In the genomic region with DNA sequence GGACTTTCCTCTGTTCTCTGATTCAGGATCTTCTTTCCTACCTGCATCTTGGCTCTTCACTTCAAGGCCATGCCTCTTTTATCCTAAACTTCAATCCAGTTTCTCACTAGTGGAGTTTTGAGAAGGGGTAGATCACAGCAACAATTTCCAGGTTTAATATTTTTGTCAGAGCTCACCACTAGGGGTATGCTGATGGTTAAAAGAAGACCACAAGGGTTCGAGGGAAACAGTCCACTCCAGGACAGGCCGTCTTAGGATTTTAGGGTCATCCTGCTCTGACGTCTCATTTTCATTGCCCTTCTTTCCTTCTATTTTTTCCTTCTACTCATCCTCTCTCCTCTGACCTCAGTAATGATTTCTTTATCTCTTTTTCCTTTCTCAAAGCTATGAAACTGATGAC, we compare ENCODE assay signal across 23 cellular contexts. TPM values are rescaled to one million over a fixed set of nuclear protein-coding genes. Genes with fewer than 3 reads are reported as not detected.
A peak's percentile ranks its signal among the peaks of the same experiment; 100 is the strongest.
DNase-seq lines count a peak whose midpoint lies in the region; ATAC-seq and TF ChIP-seq lines count a peak whose summit lies in the region.
"Had no signal": no experiment of that assay in that cellular context is flagged by ENCODE, and none has a peak within 500 bp of the region (broad histone marks: within the 10 kb centered on the region; RNA-seq: fewer than 3 reads in every experiment).

No MANE protein-coding gene starts in this region.

- H3K79me2 ChIP-seq in KMS-11 (ENCODE audit: insufficient read depth, low read depth) (no peaks in the 10 kb centered on the region), parathyroid adenoma (no peaks in the 10 kb centered on the region)

- H3K4me1 ChIP-seq in KMS-11 (ENCODE audit: low read depth, poor library complexity, severe bottlenecking) (peaks cover 7% of the 10 kb centered on the region), parathyroid adenoma (peaks cover 48% of the 10 kb centered on the region)

- no peak for ATAC-seq in activated naive CD8-positive, alpha-beta T cell treated with anti-CD3 and anti-CD28 coated beads, Interleukin-2, amount 50 U/mL, for 24 hours
- ATAC-seq in GM21576 (IDR thresholded peaks at IDR 0.05; ENCODE audit: unreplicated experiment), result no peak
- ATAC-seq: activated CD4-positive, CD25-positive, alpha-beta regulatory T cell treated with anti-CD3 and anti-CD28 coated beads, Interleukin-2, amount 50 U/mL, for 24 hours; esophagus mucosa had no signal

- H3K27me3 Mint-ChIP-seq in activated naive CD8-positive, alpha-beta T cell treated with anti-CD3 and anti-CD28 coated beads, Interleukin-2, amount 50 U/mL, for 24 hours, result no peaks in the 10 kb centered on the region
- H3K27me3 Mint-ChIP-seq in MCF 10A (ENCODE audit: insufficient read depth, unreplicated experiment), result no peaks in the 10 kb centered on the region

- H3K4me3 Mint-ChIP-seq in activated naive CD8-positive, alpha-beta T cell treated with anti-CD3 and anti-CD28 coated beads, Interleukin-2, amount 50 U/mL, for 24 hours, result no peak overlapping the region
- H3K4me3 Mint-ChIP-seq in MCF 10A (ENCODE audit: unreplicated experiment), result no peak overlapping the region
- H3K4me3 Mint-ChIP-seq: CD14-positive monocyte; T-helper 2 cell treated with Interferon-gamma antibody and Interleukin-4, amounts not matched to agents 5 μg/mL and 100 μg/mL, for 36 hours had no signal

- H3K9me3 ChIP-seq in parathyroid adenoma (ENCODE audit: control insufficient read depth, low read length), result no peaks in the 10 kb centered on the region
- H3K9me3 ChIP-seq: thyroid gland had no signal

- peaks cover 33% of the 10 kb centered on the region for H3K4me1 Mint-ChIP-seq in activated naive CD8-positive, alpha-beta T cell treated with anti-CD3 and anti-CD28 coated beads, Interleukin-2, amount 50 U/mL, for 24 hours
- H3K4me1 Mint-ChIP-seq in MCF 10A (ENCODE audit: insufficient read depth, unreplicated experiment), result peaks cover 5% of the 10 kb centered on the region

- no peaks in the 10 kb centered on the region for H3K27me3 ChIP-seq in KMS-11 (ENCODE audit: insufficient read depth, low read depth)
- no peaks in the 10 kb centered on the region for H3K27me3 ChIP-seq in parathyroid adenoma (ENCODE audit: control insufficient read depth, insufficient read depth, low read length)
- H3K27me3 ChIP-seq: dorsolateral prefrontal cortex, thyroid gland had no signal

- CTCF ChIA-PET in MCF 10A (lab: Yijun Ruan, JAX), result interaction anchor here (0.5 to 1.9 kb wide), 5 partner anchors 9 to 100 kb away, joined by 3 to 6 read pairs (median 3); no protein-coding TSS in a partner anchor

- peak overlapping the region; percentile 23 for H3K27ac Mint-ChIP-seq in activated naive CD8-positive, alpha-beta T cell treated with anti-CD3 and anti-CD28 coated beads, Interleukin-2, amount 50 U/mL, for 24 hours
- H3K27ac Mint-ChIP-seq in MCF 10A (ENCODE audit: low read depth, unreplicated experiment), result no peak overlapping the region
- H3K27ac Mint-ChIP-seq: CD14-positive monocyte; T-helper 2 cell treated with Interferon-gamma antibody and Interleukin-4, amounts not matched to agents 5 μg/mL and 100 μg/mL, for 36 hours had no signal

- H3K36me3 ChIP-seq in KMS-11 (ENCODE audit: insufficient read depth), result no peaks in the 10 kb centered on the region
- no peaks in the 10 kb centered on the region for H3K36me3 ChIP-seq in parathyroid adenoma (ENCODE audit: control insufficient read depth, insufficient read depth, low read length)
- H3K36me3 ChIP-seq: thyroid gland had no signal

- DNase-seq in GM12864 (ENCODE audit: low read depth), result no peak
- no peak for DNase-seq in activated naive CD8-positive, alpha-beta T cell treated with anti-CD3 and anti-CD28 coated beads, Interleukin-2, amount 50 U/mL, for 24 hours
- DNase-seq in MCF 10A (ENCODE audit: unreplicated experiment), result no peak
- no peak for DNase-seq in DMS153 (lab: John Stamatoyannopoulos, UW)
- DNase-seq: activated CD8-positive, alpha-beta memory T cell treated with anti-CD3 and anti-CD28 coated beads, Interleukin-2, amount 50 U/mL, for 4 hours; dorsolateral prefrontal cortex; head of caudate nucleus; NCI-H187; posterior cingulate gyrus; SHP77 treated with DMSO at 0.1 percent for 48 hours; small intestine; thyroid gland had no signal

- no TSS peak for BruUV-seq in MCF 10A (replicated peaks; lab: Mats Ljungman, UMichigan)

- H3K36me3 Mint-ChIP-seq in activated naive CD8-positive, alpha-beta T cell treated with anti-CD3 and anti-CD28 coated beads, Interleukin-2, amount 50 U/mL, for 24 hours (ENCODE audit: low read depth), result no peaks in the 10 kb centered on the region
- H3K36me3 Mint-ChIP-seq in MCF 10A (ENCODE audit: insufficient read depth, unreplicated experiment), result no peaks in the 10 kb centered on the region
- H3K36me3 Mint-ChIP-seq: CD14-positive monocyte had no signal

- H4K20me1 ChIP-seq in KMS-11 (ENCODE audit: insufficient read depth), result no peaks in the 10 kb centered on the region

- no peak overlapping the region for H3K9ac ChIP-seq in KMS-11
- H3K9ac ChIP-seq in parathyroid adenoma, result no peak overlapping the region

- POLR2A ChIA-PET in MCF 10A (lab: Yijun Ruan, JAX), result no interaction called here

- H2AFZ ChIP-seq in KMS-11 (ENCODE audit: low read depth) (no peak overlapping the region), parathyroid adenoma (peak overlapping the region; percentile 81)

- H3K4me2 ChIP-seq in KMS-11 (no peak overlapping the region), parathyroid adenoma (ENCODE audit: low read length) (peak overlapping the region; percentile 40)

- no peak overlapping the region for H3K4me3 ChIP-seq in GM12864 (ENCODE audit: low read depth, low read length)
- H3K4me3 ChIP-seq in KMS-11 (IDR thresholded peaks at IDR 0.05; ENCODE audit: insufficient read depth, low read depth, low read length), result no peak overlapping the region
- no peak overlapping the region for H3K4me3 ChIP-seq in parathyroid adenoma (ENCODE audit: low read depth, low read length)
- H3K4me3 ChIP-seq: dorsolateral prefrontal cortex, thyroid gland had no signal

- no peaks in the 10 kb centered on the region for H3K9me3 Mint-ChIP-seq in activated naive CD8-positive, alpha-beta T cell treated with anti-CD3 and anti-CD28 coated beads, Interleukin-2, amount 50 U/mL, for 24 hours
- no peaks in the 10 kb centered on the region for H3K9me3 Mint-ChIP-seq in MCF 10A (ENCODE audit: unreplicated experiment)
- H3K9me3 Mint-ChIP-seq: CD14-positive monocyte; T-helper 2 cell treated with Interferon-gamma antibody and Interleukin-4, amounts not matched to agents 5 μg/mL and 100 μg/mL, for 36 hours had no signal

- H3K27ac ChIP-seq in KMS-11 (no peak overlapping the region), parathyroid adenoma (peak overlapping the region; percentile 92)
- H3K27ac ChIP-seq: dorsolateral prefrontal cortex, thyroid gland had no signal

- TF ChIP-seq CTCF in GM12864 (IDR thresholded peaks at IDR 0.05; ENCODE audit: low read depth, low read length, missing control alignments) (peak; percentile 34), KMS-11 (conservative IDR thresholded peaks at IDR 0.05; ENCODE audit: low read depth, low read length) (peak; percentile 16), parathyroid adenoma (IDR thresholded peaks at IDR 0.05) (peak; percentile 13), MCF 10A (IDR thresholded peaks at IDR 0.05; ENCODE audit: unreplicated experiment) (no peak)

- intact Hi-C loops in MCF 10A (cut with micrococcal nuclease), result no loop called here

RNA-seq across cellular contexts. Expression of gene STAG3, which starts 11.3 kb away (rescaled TPM):
- total RNA-seq in MCF 10A (2022), result 1.1 and 1.5 TPM in 2 replicates
- total RNA-seq: myocyte had no signal

RNA-seq across cellular contexts. Expression of gene GPC2, which starts 11.9 kb away (rescaled TPM):
- total RNA-seq in MCF 10A (2022), result 0.65 and 1.0 TPM in 2 replicates

RNA-seq across cellular contexts. Expression of gene GAL3ST4, which starts 20.6 kb away (rescaled TPM):
- 0.17 and 0.26 TPM in 2 replicates for total RNA-seq in MCF 10A (2022)

RNA-seq across cellular contexts. Expression of gene TRAPPC14, which starts 30.5 kb away (rescaled TPM):
- 18.0 and 21.7 TPM in 2 replicates for total RNA-seq in MCF 10A (2022)

RNA-seq across cellular contexts. Expression of gene PVRIG, which starts 30.7 kb away (rescaled TPM):
- 0.74 TPM in 1 of 2 replicates, not detected in the other for total RNA-seq in MCF 10A (2022)
- total RNA-seq: astrocyte, LHCN-M2, myocyte, NCI-H460 had no signal
